ENCODE assay signal across 14 cellular contexts in genomic region chr13:42997381-42997780, GRCh38. TPM values are rescaled to one million over a fixed set of nuclear protein-coding genes. Genes with fewer than 3 reads are reported as not detected.
A peak's percentile ranks its signal among the peaks of the same experiment; 100 is the strongest.
DNase-seq lines count a peak whose midpoint lies in the region; ATAC-seq and TF ChIP-seq lines count a peak whose summit lies in the region.
"Had no signal": no experiment of that assay in that cellular context is flagged by ENCODE, and none has a peak within 500 bp of the region (broad histone marks: within the 10 kb centered on the region; RNA-seq: fewer than 3 reads in every experiment).

No MANE protein-coding gene starts in this region.

- DNase-seq in natural killer cell treated with Interleukin-12 subunit alpha and Interleukin-12 subunit beta and Interleukin-15 and Interleukin-18, amount 100 ng/mL, for 72 hours (ENCODE audit: low spot score), result peak; percentile 66
- DNase-seq in natural killer cell (no peak), cardiac fibroblast (ENCODE audit: low read depth in 2 of 2) (peak; percentile 52 to 76), lower leg skin (ENCODE audit: low spot score in 2 of 2) (no peak), NCI-H1436 (lab: John Stamatoyannopoulos, UW) (no peak), T1000 (lab: John Stamatoyannopoulos, UW) (no peak)
- DNase-seq: activated CD4-positive, alpha-beta T cell treated with anti-CD3 and anti-CD28 coated beads, Interleukin-2, amount 50 U/mL, for 1 hour; OCI-M1; stimulated activated CD4-positive, alpha-beta T cell treated with anti-CD3 and anti-CD28 coated beads, Interleukin-4, amount 100 ng/mL, for 24 hours had no signal

- H3K4me3 ChIP-seq in cardiac fibroblast (replicated peaks in 1 of 2; ENCODE audit: low read depth in 2 of 2, low read length in 2 of 2) (no peak overlapping the region), lower leg skin (ENCODE audit: low read depth, poor library complexity, severe bottlenecking) (no peak overlapping the region)
- H3K4me3 ChIP-seq: BLaER1 had no signal

- TF ChIP-seq CTCF in natural killer cell (IDR thresholded peaks at IDR 0.05), result no peak
- TF ChIP-seq CTCF in cardiac fibroblast (IDR thresholded peaks at IDR 0.05; ENCODE audit: low read depth, low read length), result no peak
- no peak for TF ChIP-seq CTCF in lower leg skin (IDR thresholded peaks at IDR 0.05)

- H3K27me3 Mint-ChIP-seq in natural killer cell treated with Interleukin-12 subunit alpha and Interleukin-12 subunit beta and Interleukin-15 and Interleukin-18, amount 100 ng/mL, for 72 hours, result peaks cover 0 to under 1% of the 10 kb centered on the region in 2 donors
- H3K27me3 Mint-ChIP-seq in natural killer cell (ENCODE audit: low read depth in 2 of 2), result no peaks in the 10 kb centered on the region
- H3K27me3 Mint-ChIP-seq: central memory CD8-positive, alpha-beta T cell had no signal

- intact Hi-C loops in natural killer cell (cut with micrococcal nuclease), result loop anchor here (10.0 kb wide), 1 partner anchor 1577 kb away; the partner anchor contains the start of gene TSC22D1
- intact Hi-C loops in lower leg skin (cut with DNase I; ENCODE audit: low total_unique reads), result no loop called here

- TF ChIP-seq POLR2A in lower leg skin (IDR thresholded peaks at IDR 0.05), result no peak

- ATAC-seq in natural killer cell treated with Interleukin-12 subunit alpha and Interleukin-12 subunit beta and Interleukin-15 and Interleukin-18, amount 100 ng/mL, for 72 hours, result peak; percentile 78 to 91
- ATAC-seq in natural killer cell, result no peak
- ATAC-seq in HG03354 (IDR thresholded peaks at IDR 0.05; ENCODE audit: poor library complexity, severe bottlenecking, unreplicated experiment), result peak; percentile 39
- ATAC-seq in HG03457 (IDR thresholded peaks at IDR 0.05; ENCODE audit: unreplicated experiment), result no peak

- peaks cover 4% of the 10 kb centered on the region for H3K36me3 Mint-ChIP-seq in natural killer cell treated with Interleukin-12 subunit alpha and Interleukin-12 subunit beta and Interleukin-15 and Interleukin-18, amount 100 ng/mL, for 72 hours
- H3K36me3 Mint-ChIP-seq in natural killer cell, result no peaks in the 10 kb centered on the region

- peak overlapping the region; percentile 91 to 99 for H3K27ac Mint-ChIP-seq in natural killer cell treated with Interleukin-12 subunit alpha and Interleukin-12 subunit beta and Interleukin-15 and Interleukin-18, amount 100 ng/mL, for 72 hours
- no peak overlapping the region for H3K27ac Mint-ChIP-seq in natural killer cell
- H3K27ac Mint-ChIP-seq: nephron had no signal

- H3K4me1 Mint-ChIP-seq in natural killer cell treated with Interleukin-12 subunit alpha and Interleukin-12 subunit beta and Interleukin-15 and Interleukin-18, amount 100 ng/mL, for 72 hours (ENCODE audit: low read depth in 2 of 2), result peaks cover 51 to 58% of the 10 kb centered on the region in 2 donors
- peaks cover 8 to 10% of the 10 kb centered on the region in 2 donors for H3K4me1 Mint-ChIP-seq in natural killer cell

- H3K9me3 Mint-ChIP-seq in natural killer cell treated with Interleukin-12 subunit alpha and Interleukin-12 subunit beta and Interleukin-15 and Interleukin-18, amount 100 ng/mL, for 72 hours, result no peaks in the 10 kb centered on the region
- no peaks in the 10 kb centered on the region for H3K9me3 Mint-ChIP-seq in natural killer cell
- H3K9me3 Mint-ChIP-seq: nephron had no signal

- peak overlapping the region; percentile 64 for H3K4me3 Mint-ChIP-seq in natural killer cell treated with Interleukin-12 subunit alpha and Interleukin-12 subunit beta and Interleukin-15 and Interleukin-18, amount 100 ng/mL, for 72 hours
- H3K4me3 Mint-ChIP-seq in natural killer cell, result no peak overlapping the region
- H3K4me3 Mint-ChIP-seq: central memory CD8-positive, alpha-beta T cell; nephron had no signal

- WGBS in lower leg skin, 2 donors, result 87 to 90% methylated on average over 2 of the region's 2 CpGs

RNA-seq across cellular contexts. Expression of gene EPSTI1, which starts 5.3 kb away (rescaled TPM):
- total RNA-seq in natural killer cell treated with Interleukin-12 subunit alpha and Interleukin-12 subunit beta and Interleukin-15 and Interleukin-18, amount 100 ng/mL, for 72 hours, result 10 to 100 TPM; 29.6 to 37.9 TPM
- total RNA-seq in natural killer cell (10 to 100 TPM; 23.4 to 57.4 (median 34.4) TPM), lower leg skin (1 to 10 TPM in 1 of 4 donors, under 1 TPM in 2, not detected in 1; 0.79 to 4.8 (median 0.91) TPM)

RNA-seq across cellular contexts. Expression of gene DNAJC15, which starts 26.0 kb away (rescaled TPM):
- total RNA-seq in natural killer cell treated with Interleukin-12 subunit alpha and Interleukin-12 subunit beta and Interleukin-15 and Interleukin-18, amount 100 ng/mL, for 72 hours, result 10 to 100 TPM; 17.6 to 21.0 TPM
- 1 to 10 TPM; 7.7 to 10.0 (median 8.3) TPM for total RNA-seq in natural killer cell
- 1 to 10 TPM; 1.6 to 8.4 (median 4.1) TPM for total RNA-seq in lower leg skin

Comparison
In these comparisons a context has a peak if more than half of its experiments do, and no peak if none do; other contexts are left out.
1. ATAC-seq: peak in natural killer cell treated with Interleukin-12 subunit alpha and Interleukin-12 subunit beta and Interleukin-15 and Interleukin-18, amount 100 ng/mL, for 72 hours (2 of 2) and HG03354 (single experiment); none in natural killer cell (0 of 3) and HG03457 (single experiment).
2. DNase-seq: peak in natural killer cell treated with Interleukin-12 subunit alpha and Interleukin-12 subunit beta and Interleukin-15 and Interleukin-18, amount 100 ng/mL, for 72 hours (single experiment) and cardiac fibroblast (2 of 2); none in natural killer cell (single experiment), lower leg skin (0 of 2), NCI-H1436 (single experiment) and T1000 (single experiment).
3. H3K27ac Mint-ChIP-seq: peak in natural killer cell treated with Interleukin-12 subunit alpha and Interleukin-12 subunit beta and Interleukin-15 and Interleukin-18, amount 100 ng/mL, for 72 hours (2 of 2); none in natural killer cell (0 of 2).
4. RNA of gene EPSTI1, which starts 5.3 kb away (total RNA-seq): 29.6 to 37.9 TPM in natural killer cell treated with Interleukin-12 subunit alpha and Interleukin-12 subunit beta and Interleukin-15 and Interleukin-18, amount 100 ng/mL, for 72 hours and 23.4 to 57.4 TPM in natural killer cell; 0.79 to 4.8 TPM in lower leg skin; every median in the first group is over 4 times any median in the second.